In the genomic region with DNA sequence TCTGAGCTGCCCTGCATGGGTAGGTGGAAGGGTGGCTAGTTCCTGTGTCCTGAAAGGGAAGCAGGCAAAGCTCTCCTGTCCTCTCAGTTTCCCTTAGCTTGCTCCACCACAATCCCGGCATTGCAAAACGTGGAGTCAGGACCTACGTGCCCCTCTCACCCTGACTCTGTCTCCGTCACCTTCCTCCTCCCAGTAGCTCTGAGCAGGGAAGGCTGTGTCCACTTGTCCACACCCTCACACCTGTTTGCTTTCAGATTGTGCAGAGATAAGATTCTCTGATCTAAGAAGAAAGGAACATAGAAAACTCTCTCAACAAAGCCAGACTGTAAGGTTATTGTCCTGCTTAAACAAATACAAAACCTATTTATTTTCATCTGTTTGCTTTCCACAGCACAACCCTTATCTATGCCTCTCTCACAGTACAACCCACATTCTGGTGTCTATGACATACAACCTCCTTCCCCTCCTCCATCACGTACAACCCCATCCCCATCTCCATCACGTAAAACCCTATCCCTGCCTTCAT, we compare ENCODE assay signal across 1 cellular context.
TF ChIP-seq lines count a peak whose summit lies in the region.

No MANE protein-coding gene starts in this region.

TF ChIP-seq in HepG2, 621 proteins besides CTCF, POLR2A, EP300 and RAD21 (continued from another document and continues in another):
- TF ChIP-seq, protein P1, sequence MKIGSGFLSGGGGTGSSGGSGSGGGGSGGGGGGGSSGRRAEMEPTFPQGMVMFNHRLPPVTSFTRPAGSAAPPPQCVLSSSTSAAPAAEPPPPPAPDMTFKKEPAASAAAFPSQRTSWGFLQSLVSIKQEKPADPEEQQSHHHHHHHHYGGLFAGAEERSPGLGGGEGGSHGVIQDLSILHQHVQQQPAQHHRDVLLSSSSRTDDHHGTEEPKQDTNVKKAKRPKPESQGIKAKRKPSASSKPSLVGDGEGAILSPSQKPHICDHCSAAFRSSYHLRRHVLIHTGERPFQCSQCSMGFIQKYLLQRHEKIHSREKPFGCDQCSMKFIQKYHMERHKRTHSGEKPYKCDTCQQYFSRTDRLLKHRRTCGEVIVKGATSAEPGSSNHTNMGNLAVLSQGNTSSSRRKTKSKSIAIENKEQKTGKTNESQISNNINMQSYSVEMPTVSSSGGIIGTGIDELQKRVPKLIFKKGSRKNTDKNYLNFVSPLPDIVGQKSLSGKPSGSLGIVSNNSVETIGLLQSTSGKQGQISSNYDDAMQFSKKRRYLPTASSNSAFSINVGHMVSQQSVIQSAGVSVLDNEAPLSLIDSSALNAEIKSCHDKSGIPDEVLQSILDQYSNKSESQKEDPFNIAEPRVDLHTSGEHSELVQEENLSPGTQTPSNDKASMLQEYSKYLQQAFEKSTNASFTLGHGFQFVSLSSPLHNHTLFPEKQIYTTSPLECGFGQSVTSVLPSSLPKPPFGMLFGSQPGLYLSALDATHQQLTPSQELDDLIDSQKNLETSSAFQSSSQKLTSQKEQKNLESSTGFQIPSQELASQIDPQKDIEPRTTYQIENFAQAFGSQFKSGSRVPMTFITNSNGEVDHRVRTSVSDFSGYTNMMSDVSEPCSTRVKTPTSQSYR (CRISPR knock-in tag; IDR thresholded peaks at IDR 0.05; ENCODE audit: borderline replicate concordance) = peak; percentile 71; the same call in 1 of the 2 replicates
- TF ChIP-seq, protein P2, sequence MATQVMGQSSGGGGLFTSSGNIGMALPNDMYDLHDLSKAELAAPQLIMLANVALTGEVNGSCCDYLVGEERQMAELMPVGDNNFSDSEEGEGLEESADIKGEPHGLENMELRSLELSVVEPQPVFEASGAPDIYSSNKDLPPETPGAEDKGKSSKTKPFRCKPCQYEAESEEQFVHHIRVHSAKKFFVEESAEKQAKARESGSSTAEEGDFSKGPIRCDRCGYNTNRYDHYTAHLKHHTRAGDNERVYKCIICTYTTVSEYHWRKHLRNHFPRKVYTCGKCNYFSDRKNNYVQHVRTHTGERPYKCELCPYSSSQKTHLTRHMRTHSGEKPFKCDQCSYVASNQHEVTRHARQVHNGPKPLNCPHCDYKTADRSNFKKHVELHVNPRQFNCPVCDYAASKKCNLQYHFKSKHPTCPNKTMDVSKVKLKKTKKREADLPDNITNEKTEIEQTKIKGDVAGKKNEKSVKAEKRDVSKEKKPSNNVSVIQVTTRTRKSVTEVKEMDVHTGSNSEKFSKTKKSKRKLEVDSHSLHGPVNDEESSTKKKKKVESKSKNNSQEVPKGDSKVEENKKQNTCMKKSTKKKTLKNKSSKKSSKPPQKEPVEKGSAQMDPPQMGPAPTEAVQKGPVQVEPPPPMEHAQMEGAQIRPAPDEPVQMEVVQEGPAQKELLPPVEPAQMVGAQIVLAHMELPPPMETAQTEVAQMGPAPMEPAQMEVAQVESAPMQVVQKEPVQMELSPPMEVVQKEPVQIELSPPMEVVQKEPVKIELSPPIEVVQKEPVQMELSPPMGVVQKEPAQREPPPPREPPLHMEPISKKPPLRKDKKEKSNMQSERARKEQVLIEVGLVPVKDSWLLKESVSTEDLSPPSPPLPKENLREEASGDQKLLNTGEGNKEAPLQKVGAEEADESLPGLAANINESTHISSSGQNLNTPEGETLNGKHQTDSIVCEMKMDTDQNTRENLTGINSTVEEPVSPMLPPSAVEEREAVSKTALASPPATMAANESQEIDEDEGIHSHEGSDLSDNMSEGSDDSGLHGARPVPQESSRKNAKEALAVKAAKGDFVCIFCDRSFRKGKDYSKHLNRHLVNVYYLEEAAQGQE (IDR thresholded peaks at IDR 0.05; ENCODE audit: borderline replicate concordance in 1 of 2, low read depth in 1 of 2, low read length in 2 of 2) = no peak; a peak in 1 of 4 replicates
- peak; percentile 57; the same call in 1 of the 2 replicates for TF ChIP-seq SPEN (CRISPR knock-in tag; IDR thresholded peaks at IDR 0.05; ENCODE audit: low read depth)
- TF ChIP-seq ZNF607 (CRISPR knock-in tag; IDR thresholded peaks at IDR 0.05; ENCODE audit: borderline replicate concordance) = no peak
- peak; percentile 65 for TF ChIP-seq ATF7-NPFF (CRISPR knock-in tag; IDR thresholded peaks at IDR 0.05; ENCODE audit: low read depth)
- TF ChIP-seq ZNF782 (CRISPR knock-in tag; IDR thresholded peaks at IDR 0.05; ENCODE audit: borderline replicate concordance) = no peak
- TF ChIP-seq, protein P3, sequence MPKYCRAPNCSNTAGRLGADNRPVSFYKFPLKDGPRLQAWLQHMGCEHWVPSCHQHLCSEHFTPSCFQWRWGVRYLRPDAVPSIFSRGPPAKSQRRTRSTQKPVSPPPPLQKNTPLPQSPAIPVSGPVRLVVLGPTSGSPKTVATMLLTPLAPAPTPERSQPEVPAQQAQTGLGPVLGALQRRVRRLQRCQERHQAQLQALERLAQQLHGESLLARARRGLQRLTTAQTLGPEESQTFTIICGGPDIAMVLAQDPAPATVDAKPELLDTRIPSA (CRISPR knock-in tag; IDR thresholded peaks at IDR 0.05; ENCODE audit: borderline replicate concordance) = no peak
- TF ChIP-seq, protein P4, sequence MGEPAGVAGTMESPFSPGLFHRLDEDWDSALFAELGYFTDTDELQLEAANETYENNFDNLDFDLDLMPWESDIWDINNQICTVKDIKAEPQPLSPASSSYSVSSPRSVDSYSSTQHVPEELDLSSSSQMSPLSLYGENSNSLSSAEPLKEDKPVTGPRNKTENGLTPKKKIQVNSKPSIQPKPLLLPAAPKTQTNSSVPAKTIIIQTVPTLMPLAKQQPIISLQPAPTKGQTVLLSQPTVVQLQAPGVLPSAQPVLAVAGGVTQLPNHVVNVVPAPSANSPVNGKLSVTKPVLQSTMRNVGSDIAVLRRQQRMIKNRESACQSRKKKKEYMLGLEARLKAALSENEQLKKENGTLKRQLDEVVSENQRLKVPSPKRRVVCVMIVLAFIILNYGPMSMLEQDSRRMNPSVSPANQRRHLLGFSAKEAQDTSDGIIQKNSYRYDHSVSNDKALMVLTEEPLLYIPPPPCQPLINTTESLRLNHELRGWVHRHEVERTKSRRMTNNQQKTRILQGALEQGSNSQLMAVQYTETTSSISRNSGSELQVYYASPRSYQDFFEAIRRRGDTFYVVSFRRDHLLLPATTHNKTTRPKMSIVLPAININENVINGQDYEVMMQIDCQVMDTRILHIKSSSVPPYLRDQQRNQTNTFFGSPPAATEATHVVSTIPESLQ (CRISPR knock-in tag; conservative IDR thresholded peaks at IDR 0.05) = no peak
- TF ChIP-seq ZNF329 (CRISPR knock-in tag; IDR thresholded peaks at IDR 0.05; ENCODE audit: low read depth) = no peak
- TF ChIP-seq, protein P5, sequence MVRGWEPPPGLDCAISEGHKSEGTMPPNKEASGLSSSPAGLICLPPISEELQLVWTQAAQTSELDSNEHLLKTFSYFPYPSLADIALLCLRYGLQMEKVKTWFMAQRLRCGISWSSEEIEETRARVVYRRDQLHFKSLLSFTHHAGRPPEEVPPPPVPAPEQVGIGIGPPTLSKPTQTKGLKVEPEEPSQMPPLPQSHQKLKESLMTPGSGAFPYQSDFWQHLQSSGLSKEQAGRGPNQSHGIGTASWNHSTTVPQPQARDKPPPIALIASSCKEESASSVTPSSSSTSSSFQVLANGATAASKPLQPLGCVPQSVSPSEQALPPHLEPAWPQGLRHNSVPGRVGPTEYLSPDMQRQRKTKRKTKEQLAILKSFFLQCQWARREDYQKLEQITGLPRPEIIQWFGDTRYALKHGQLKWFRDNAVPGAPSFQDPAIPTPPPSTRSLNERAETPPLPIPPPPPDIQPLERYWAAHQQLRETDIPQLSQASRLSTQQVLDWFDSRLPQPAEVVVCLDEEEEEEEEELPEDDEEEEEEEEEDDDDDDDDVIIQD (CRISPR knock-in tag; IDR thresholded peaks at IDR 0.05; ENCODE audit: low read depth) = peak; percentile 61
- no peak for TF ChIP-seq PHF20 (CRISPR knock-in tag; IDR thresholded peaks at IDR 0.05)
- no peak for TF ChIP-seq TEAD2 (CRISPR knock-in tag; IDR thresholded peaks at IDR 0.05)
- TF ChIP-seq ZNF777 (CRISPR knock-in tag; IDR thresholded peaks at IDR 0.05) = no peak
- TF ChIP-seq, protein P6, sequence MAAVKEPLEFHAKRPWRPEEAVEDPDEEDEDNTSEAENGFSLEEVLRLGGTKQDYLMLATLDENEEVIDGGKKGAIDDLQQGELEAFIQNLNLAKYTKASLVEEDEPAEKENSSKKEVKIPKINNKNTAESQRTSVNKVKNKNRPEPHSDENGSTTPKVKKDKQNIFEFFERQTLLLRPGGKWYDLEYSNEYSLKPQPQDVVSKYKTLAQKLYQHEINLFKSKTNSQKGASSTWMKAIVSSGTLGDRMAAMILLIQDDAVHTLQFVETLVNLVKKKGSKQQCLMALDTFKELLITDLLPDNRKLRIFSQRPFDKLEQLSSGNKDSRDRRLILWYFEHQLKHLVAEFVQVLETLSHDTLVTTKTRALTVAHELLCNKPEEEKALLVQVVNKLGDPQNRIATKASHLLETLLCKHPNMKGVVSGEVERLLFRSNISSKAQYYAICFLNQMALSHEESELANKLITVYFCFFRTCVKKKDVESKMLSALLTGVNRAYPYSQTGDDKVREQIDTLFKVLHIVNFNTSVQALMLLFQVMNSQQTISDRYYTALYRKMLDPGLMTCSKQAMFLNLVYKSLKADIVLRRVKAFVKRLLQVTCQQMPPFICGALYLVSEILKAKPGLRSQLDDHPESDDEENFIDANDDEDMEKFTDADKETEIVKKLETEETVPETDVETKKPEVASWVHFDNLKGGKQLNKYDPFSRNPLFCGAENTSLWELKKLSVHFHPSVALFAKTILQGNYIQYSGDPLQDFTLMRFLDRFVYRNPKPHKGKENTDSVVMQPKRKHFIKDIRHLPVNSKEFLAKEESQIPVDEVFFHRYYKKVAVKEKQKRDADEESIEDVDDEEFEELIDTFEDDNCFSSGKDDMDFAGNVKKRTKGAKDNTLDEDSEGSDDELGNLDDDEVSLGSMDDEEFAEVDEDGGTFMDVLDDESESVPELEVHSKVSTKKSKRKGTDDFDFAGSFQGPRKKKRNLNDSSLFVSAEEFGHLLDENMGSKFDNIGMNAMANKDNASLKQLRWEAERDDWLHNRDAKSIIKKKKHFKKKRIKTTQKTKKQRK (IDR thresholded peaks at IDR 0.05; ENCODE audit: low read length) = no peak
- TF ChIP-seq PITX1 (CRISPR knock-in tag; IDR thresholded peaks at IDR 0.05) = peak; percentile 86
- TF ChIP-seq, protein P7, sequence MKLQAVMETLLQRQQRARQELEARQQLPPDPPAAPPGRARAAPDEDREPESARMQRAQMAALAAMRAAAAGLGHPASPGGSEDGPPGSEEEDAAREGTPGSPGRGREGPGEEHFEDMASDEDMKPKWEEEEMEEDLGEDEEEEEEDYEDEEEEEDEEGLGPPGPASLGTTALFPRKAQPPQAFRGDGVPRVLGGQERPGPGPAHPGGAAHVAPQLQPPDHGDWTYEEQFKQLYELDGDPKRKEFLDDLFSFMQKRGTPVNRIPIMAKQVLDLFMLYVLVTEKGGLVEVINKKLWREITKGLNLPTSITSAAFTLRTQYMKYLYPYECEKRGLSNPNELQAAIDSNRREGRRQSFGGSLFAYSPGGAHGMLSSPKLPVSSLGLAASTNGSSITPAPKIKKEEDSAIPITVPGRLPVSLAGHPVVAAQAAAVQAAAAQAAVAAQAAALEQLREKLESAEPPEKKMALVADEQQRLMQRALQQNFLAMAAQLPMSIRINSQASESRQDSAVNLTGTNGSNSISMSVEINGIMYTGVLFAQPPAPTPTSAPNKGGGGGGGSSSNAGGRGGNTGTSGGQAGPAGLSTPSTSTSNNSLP (IDR thresholded peaks at IDR 0.05; ENCODE audit: low read depth, low read length) = no peak
- TF ChIP-seq, protein P8, sequence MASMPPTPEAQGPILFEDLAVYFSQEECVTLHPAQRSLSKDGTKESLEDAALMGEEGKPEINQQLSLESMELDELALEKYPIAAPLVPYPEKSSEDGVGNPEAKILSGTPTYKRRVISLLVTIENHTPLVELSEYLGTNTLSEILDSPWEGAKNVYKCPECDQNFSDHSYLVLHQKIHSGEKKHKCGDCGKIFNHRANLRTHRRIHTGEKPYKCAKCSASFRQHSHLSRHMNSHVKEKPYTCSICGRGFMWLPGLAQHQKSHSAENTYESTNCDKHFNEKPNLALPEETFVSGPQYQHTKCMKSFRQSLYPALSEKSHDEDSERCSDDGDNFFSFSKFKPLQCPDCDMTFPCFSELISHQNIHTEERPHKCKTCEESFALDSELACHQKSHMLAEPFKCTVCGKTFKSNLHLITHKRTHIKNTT (CRISPR knock-in tag; IDR thresholded peaks at IDR 0.05) = no peak
- TF ChIP-seq ZMYM2 (CRISPR knock-in tag; IDR thresholded peaks at IDR 0.05) = no peak
- TF ChIP-seq ELF3 (CRISPR knock-in tag; IDR thresholded peaks at IDR 0.05) = peak; percentile 98
- TF ChIP-seq, protein P9, sequence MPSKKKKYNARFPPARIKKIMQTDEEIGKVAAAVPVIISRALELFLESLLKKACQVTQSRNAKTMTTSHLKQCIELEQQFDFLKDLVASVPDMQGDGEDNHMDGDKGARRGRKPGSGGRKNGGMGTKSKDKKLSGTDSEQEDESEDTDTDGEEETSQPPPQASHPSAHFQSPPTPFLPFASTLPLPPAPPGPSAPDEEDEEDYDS (CRISPR knock-in tag; IDR thresholded peaks at IDR 0.05) = peak; percentile 81
- TF ChIP-seq NKX3-1 (CRISPR knock-in tag; IDR thresholded peaks at IDR 0.05) = no peak
- TF ChIP-seq, protein P10, sequence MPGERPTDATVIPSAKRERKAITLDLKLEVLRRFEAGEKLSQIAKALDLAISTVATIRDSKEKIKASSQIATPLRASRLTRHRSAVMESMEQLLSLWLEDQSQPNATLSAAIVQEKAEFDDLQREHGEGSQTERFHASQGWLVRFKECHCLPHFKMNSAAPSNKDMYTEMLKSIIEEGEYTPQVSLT (CRISPR knock-in tag; IDR thresholded peaks at IDR 0.05; ENCODE audit: borderline replicate concordance, low read depth) = no peak
- TF ChIP-seq ZNF816 (CRISPR knock-in tag; IDR thresholded peaks at IDR 0.05; ENCODE audit: borderline replicate concordance) = peak; percentile 90; the same call in 1 of the 2 replicates
- TF ChIP-seq, protein P11, sequence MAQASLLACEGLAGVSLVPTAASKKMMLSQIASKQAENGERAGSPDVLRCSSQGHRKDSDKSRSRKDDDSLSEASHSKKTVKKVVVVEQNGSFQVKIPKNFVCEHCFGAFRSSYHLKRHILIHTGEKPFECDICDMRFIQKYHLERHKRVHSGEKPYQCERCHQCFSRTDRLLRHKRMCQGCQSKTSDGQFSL (CRISPR knock-in tag; IDR thresholded peaks at IDR 0.05) = no peak
- TF ChIP-seq ZNF224 (CRISPR knock-in tag; IDR thresholded peaks at IDR 0.05) = no peak
- TF ChIP-seq ZNF850 (CRISPR knock-in tag; conservative IDR thresholded peaks at IDR 0.05) = no peak
- no peak for TF ChIP-seq ZNF776 (CRISPR knock-in tag; IDR thresholded peaks at IDR 0.05)
- no peak for TF ChIP-seq SOX6 (IDR thresholded peaks at IDR 0.05)
- TF ChIP-seq SOX6 (CRISPR knock-in tag; IDR thresholded peaks at IDR 0.05) = peak; percentile 100
- no peak for TF ChIP-seq ZC3H13 (CRISPR knock-in tag; IDR thresholded peaks at IDR 0.05)
- TF ChIP-seq RBAK (CRISPR knock-in tag; IDR thresholded peaks at IDR 0.05) = no peak
- no peak for TF ChIP-seq CHCHD3 (CRISPR knock-in tag; IDR thresholded peaks at IDR 0.05)
- no peak for TF ChIP-seq SATB2 (CRISPR knock-in tag; IDR thresholded peaks at IDR 0.05)
- no peak for TF ChIP-seq ZC3H4 (CRISPR knock-in tag; IDR thresholded peaks at IDR 0.05; ENCODE audit: borderline replicate concordance)
- peak; percentile 98 for TF ChIP-seq SALL1 (CRISPR knock-in tag; IDR thresholded peaks at IDR 0.05)
- TF ChIP-seq ADNP (CRISPR knock-in tag; IDR thresholded peaks at IDR 0.05) = no peak
- peak; percentile 55 for TF ChIP-seq MED8 (CRISPR knock-in tag; IDR thresholded peaks at IDR 0.05; ENCODE audit: insufficient replicate concordance)
